Comparison of ENCODE assay signal across 7 cellular contexts in the genomic region with DNA sequence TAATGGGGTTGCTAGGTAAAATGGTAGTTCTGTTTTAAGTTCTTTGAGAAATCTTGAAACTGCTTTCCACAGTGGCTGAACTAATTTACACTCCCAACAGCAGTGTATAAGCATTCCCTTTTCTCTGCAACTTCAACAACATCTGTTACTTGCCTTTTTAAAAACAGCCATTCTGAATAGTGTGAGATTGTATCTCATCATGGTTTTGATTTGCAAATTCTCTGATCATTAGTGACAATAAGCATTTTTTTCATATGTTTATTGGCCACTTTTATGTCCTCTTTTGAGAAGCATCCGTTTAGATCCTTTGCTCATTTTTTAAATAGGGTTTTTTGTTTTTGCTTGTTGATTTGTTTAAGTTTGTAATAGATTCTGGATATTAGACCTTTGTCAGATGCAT.
"Had no signal": no experiment of that assay in that cellular context is flagged by ENCODE, and none has a peak within 500 bp of the region (broad histone marks: within the 10 kb centered on the region; RNA-seq: fewer than 3 reads in every experiment).

No MANE protein-coding gene starts in this region.

- FAIRE-seq: HepG2 had no signal

- DNase-seq: GOT3, H7, HFFc6, KBM-7 had no signal

- H3K4me3 ChIP-seq: HAP-1 had no signal

- H3K36me3 ChIP-seq: HAP-1 had no signal

- H3K9me3 ChIP-seq: HAP-1 had no signal

- H3K27ac ChIP-seq: HL-60 had no signal
